2 cellular contexts compared by ENCODE assay signal in genomic region chr2:66563473-66563872, GRCh38.
TF ChIP-seq lines count a peak whose summit lies in the region.

No MANE protein-coding gene starts in this region.

TF ChIP-seq in A549, 52 proteins besides CTCF, POLR2A, EP300 and RAD21 (continued from another document):
- TF ChIP-seq ZSCAN20 (CRISPR knock-in tag; IDR thresholded peaks at IDR 0.05) (no peak), MAZ (IDR thresholded peaks at IDR 0.05; ENCODE audit: borderline replicate concordance, low read depth, low read length) (no peak), HES2 (IDR thresholded peaks at IDR 0.05) (no peak), MYC (IDR thresholded peaks at IDR 0.05; ENCODE audit: borderline replicate concordance, low read length) (no peak), EHF (CRISPR knock-in tag; IDR thresholded peaks at IDR 0.05) (no peak), MAX (IDR thresholded peaks at IDR 0.05) (no peak)

TF ChIP-seq in IMR-90, 13 proteins besides CTCF, POLR2A, EP300 and RAD21 (continued from another document):
- no peak for TF ChIP-seq MAZ (IDR thresholded peaks at IDR 0.05; ENCODE audit: borderline replicate concordance, low read depth, low read length)
- no peak for TF ChIP-seq SMC3 (IDR thresholded peaks at IDR 0.05; ENCODE audit: low read depth, low read length)
- no peak for TF ChIP-seq FOS (IDR thresholded peaks at IDR 0.05; ENCODE audit: low read depth, low read length)
- no peak for TF ChIP-seq USF2 (IDR thresholded peaks at IDR 0.05; ENCODE audit: low read depth, low read length)
- TF ChIP-seq CHD1 (IDR thresholded peaks at IDR 0.05; ENCODE audit: low read depth, low read length), result no peak
- TF ChIP-seq MXI1 (IDR thresholded peaks at IDR 0.05; ENCODE audit: borderline replicate concordance, low read depth, low read length), result no peak
- TF ChIP-seq CEBPB (IDR thresholded peaks at IDR 0.05; ENCODE audit: low read depth, low read length), result no peak
- TF ChIP-seq MAFK (IDR thresholded peaks at IDR 0.05; ENCODE audit: low read depth, low read length), result no peak
TF ChIP-seq in IMR-90: peak in this region for 0.
